In genomic region chr14:64715628-64716412, GRCh38 we compare ENCODE assay signal across 8 cellular contexts. TPM values are rescaled to one million over a fixed set of nuclear protein-coding genes. Genes with fewer than 3 reads are reported as not detected.
A peak's percentile ranks its signal among the peaks of the same experiment; 100 is the strongest.
DNase-seq lines count a peak whose midpoint lies in the region; ATAC-seq and TF ChIP-seq lines count a peak whose summit lies in the region.
"Had no signal": no experiment of that assay in that cellular context is flagged by ENCODE, and none has a peak within 500 bp of the region (broad histone marks: within the 10 kb centered on the region; RNA-seq: fewer than 3 reads in every experiment).

No MANE protein-coding gene starts in this region.

- no peaks in the 10 kb centered on the region for H3K27me3 ChIP-seq in RWPE2 (ENCODE audit: insufficient read depth, poor library complexity, severe bottlenecking)
- H3K27me3 ChIP-seq in esophagus (ENCODE audit: control insufficient read depth in 1 of 2, insufficient read depth in 2 of 2, low read length in 2 of 2), result no peaks in the 10 kb centered on the region
- H3K27me3 ChIP-seq in tibial artery, result no peaks in the 10 kb centered on the region

- H3K4me3 ChIP-seq in RWPE2 (ENCODE audit: severe bottlenecking) (peak overlapping the region; percentile 3), esophagus (ENCODE audit: low read depth in 1 of 2, low read length in 2 of 2) (peak overlapping the region in 1 of 2 donors; percentile 29), tibial artery (peak overlapping the region; percentile 46 to 54)

- H3K27me3 Mint-ChIP-seq in stimulated activated naive CD8-positive, alpha-beta T cell treated with anti-CD3 and anti-CD28 coated beads, Interleukin-15, amount 100 ng/mL, for 72 hours, result peaks cover 10% of the 10 kb centered on the region

- 27 to 32% methylated on average over 22 of the region's 22 CpGs for whole genome bisulfite sequencing in esophagus, 2 donors

- no peak overlapping the region for H3K4me3 Mint-ChIP-seq in stimulated activated naive CD8-positive, alpha-beta T cell treated with anti-CD3 and anti-CD28 coated beads, Interleukin-15, amount 100 ng/mL, for 72 hours
- H3K4me3 Mint-ChIP-seq: activated naive CD8-positive, alpha-beta T cell treated with anti-CD3 and anti-CD28 coated beads, Interleukin-2, amount 10 ng/mL, durations not matched to agents 7 days and 5 days had no signal

- no peak overlapping the region for H3K27ac Mint-ChIP-seq in stimulated activated naive CD8-positive, alpha-beta T cell treated with anti-CD3 and anti-CD28 coated beads, Interleukin-15, amount 100 ng/mL, for 72 hours
- H3K27ac Mint-ChIP-seq: activated naive CD8-positive, alpha-beta T cell treated with anti-CD3 and anti-CD28 coated beads, Interleukin-2, amount 10 ng/mL, durations not matched to agents 7 days and 5 days had no signal

- DNase-seq in RWPE2 (ENCODE audit: low spot score), result peak; percentile 77
- DNase-seq in midbrain (lab: John Stamatoyannopoulos, UW), result peak; percentile 82
- DNase-seq in tibial artery, result peak; percentile 18 to 68
- DNase-seq in stimulated activated naive CD8-positive, alpha-beta T cell treated with anti-CD3 and anti-CD28 coated beads, Interleukin-15, amount 100 ng/mL, for 72 hours, result no peak
- DNase-seq in activated CD8-positive, alpha-beta memory T cell treated with anti-CD3 and anti-CD28 coated beads, Interleukin-2, amount 50 U/mL, for 48 hours, result no peak
- DNase-seq: activated naive CD8-positive, alpha-beta T cell treated with anti-CD3 and anti-CD28 coated beads, Interleukin-2, amount 10 ng/mL, durations not matched to agents 7 days and 5 days had no signal

- TF ChIP-seq CTCF in RWPE2 (IDR thresholded peaks at IDR 0.05; ENCODE audit: poor library complexity, severe bottlenecking) (no peak), tibial artery (IDR thresholded peaks at IDR 0.05) (no peak)

- ATAC-seq in RWPE2 (ENCODE audit: low read depth) (0 out of 3 replicates have a peak, but pooled peaks have one; percentile 0), GM18858 (IDR thresholded peaks at IDR 0.05; ENCODE audit: unreplicated experiment) (no peak)
- ATAC-seq in stimulated activated naive CD8-positive, alpha-beta T cell treated with anti-CD3 and anti-CD28 coated beads, Interleukin-15, amount 100 ng/mL, for 72 hours, result no peak

- no peaks in the 10 kb centered on the region for H3K4me1 Mint-ChIP-seq in stimulated activated naive CD8-positive, alpha-beta T cell treated with anti-CD3 and anti-CD28 coated beads, Interleukin-15, amount 100 ng/mL, for 72 hours
- H3K4me1 Mint-ChIP-seq: activated naive CD8-positive, alpha-beta T cell treated with anti-CD3 and anti-CD28 coated beads, Interleukin-2, amount 10 ng/mL, durations not matched to agents 7 days and 5 days had no signal

- H3K36me3 ChIP-seq in RWPE2 (ENCODE audit: low read depth), result peaks cover 56% of the 10 kb centered on the region
- H3K36me3 ChIP-seq in esophagus (ENCODE audit: control insufficient read depth in 2 of 2, insufficient read depth in 2 of 2, low read length in 1 of 2), result no peaks in the 10 kb centered on the region
- H3K36me3 ChIP-seq in tibial artery, result no peaks in the 10 kb centered on the region

- peak overlapping the region; percentile 93 for H3K27ac ChIP-seq in RWPE2 (ENCODE audit: poor library complexity, severe bottlenecking)
- peak overlapping the region; percentile 92 to 98 for H3K27ac ChIP-seq in esophagus (ENCODE audit: low read depth in 2 of 2, low read length in 1 of 2)
- H3K27ac ChIP-seq in tibial artery, result peak overlapping the region; percentile 88 to 91

- H3K4me1 ChIP-seq in RWPE2 (ENCODE audit: insufficient read depth, poor library complexity, severe bottlenecking), result peaks cover 76% of the 10 kb centered on the region
- peaks cover 4 to 32% of the 10 kb centered on the region in 2 donors for H3K4me1 ChIP-seq in esophagus (ENCODE audit: control insufficient read depth in 2 of 2, insufficient read depth in 2 of 2, low read length in 1 of 2)
- peaks cover 9 to 87% (median 66%) of the 10 kb centered on the region in 4 donors for H3K4me1 ChIP-seq in tibial artery

- H3K9me3 Mint-ChIP-seq in stimulated activated naive CD8-positive, alpha-beta T cell treated with anti-CD3 and anti-CD28 coated beads, Interleukin-15, amount 100 ng/mL, for 72 hours, result peaks cover 21 to 29% of the 10 kb centered on the region in 2 donors

- H3K9me3 ChIP-seq in RWPE2 (ENCODE audit: severe bottlenecking), result peaks cover 16% of the 10 kb centered on the region
- H3K9me3 ChIP-seq in esophagus (ENCODE audit: control insufficient read depth in 2 of 2, insufficient read depth in 1 of 2, low read depth in 1 of 2, low read length in 1 of 2), result no peaks in the 10 kb centered on the region
- H3K9me3 ChIP-seq in tibial artery, result no peaks in the 10 kb centered on the region

- intact Hi-C loops in tibial artery (cut with DNase I; ENCODE audit: low total_unique reads), result no loop called here

RNA-seq across cellular contexts. Expression of gene PLEKHG3, which starts 11.6 kb away (rescaled TPM):
- 10 to 100 TPM; 23.1 to 27.1 TPM for polyA plus RNA-seq in esophagus

Comparison
In these comparisons a context has a peak if more than half of its experiments do, and no peak if none do; other contexts are left out.
1. DNase-seq: peak in RWPE2 (single experiment), midbrain (single experiment) and tibial artery (2 of 2); none in stimulated activated naive CD8-positive, alpha-beta T cell treated with anti-CD3 and anti-CD28 coated beads, Interleukin-15, amount 100 ng/mL, for 72 hours (0 of 2) and activated CD8-positive, alpha-beta memory T cell treated with anti-CD3 and anti-CD28 coated beads, Interleukin-2, amount 50 U/mL, for 48 hours (single experiment).
2. Peak in every context shown above with its lines, with median percentiles within 50 percentile points of each other: H3K27ac ChIP-seq.